18 cellular contexts compared by ENCODE assay signal in genomic region chrX:48512371-48512935, GRCh38. TPM values are rescaled to one million over a fixed set of nuclear protein-coding genes. Genes with fewer than 3 reads are reported as not detected.
DNase-seq lines count a peak whose midpoint lies in the region; ATAC-seq, FAIRE-seq and TF ChIP-seq lines count a peak whose summit lies in the region.
"Had no signal": no experiment of that assay in that cellular context is flagged by ENCODE, and none has a peak within 500 bp of the region (broad histone marks: within the 10 kb centered on the region; RNA-seq: fewer than 3 reads in every experiment).

No MANE protein-coding gene starts in this region.

- H3K4me3 ChIP-seq in RWPE2 (ENCODE audit: severe bottlenecking) (no peak overlapping the region), kidney (ENCODE audit: low read length in 2 of 2) (no peak overlapping the region), spleen (no peak overlapping the region)
- H3K4me3 ChIP-seq: BLaER1, GM23248 had no signal

- TF ChIP-seq CTCF in RWPE2 (IDR thresholded peaks at IDR 0.05; ENCODE audit: poor library complexity, severe bottlenecking) (no peak), kidney (IDR thresholded peaks at IDR 0.05; ENCODE audit: borderline replicate concordance, extremely low read depth, insufficient read depth) (no peak), spleen (IDR thresholded peaks at IDR 0.05 in 8 of 11, conservative IDR thresholded peaks at IDR 0.05 in 3 of 11) (no peak)

- no peaks in the 10 kb centered on the region for H3K27me3 Mint-ChIP-seq in T-helper 1 cell treated with Interleukin-12 subunit alpha and Interleukin-12 subunit beta and Interleukin-4 antibody, amounts not matched to agents 30 μg/mL and 1 μg/mL, for 36 hours (ENCODE audit: low read depth)
- H3K27me3 Mint-ChIP-seq: CD8-positive, alpha-beta memory T cell had no signal

- no peak for TF ChIP-seq POLR2A in spleen (IDR thresholded peaks at IDR 0.05)

- peaks cover 15% of the 10 kb centered on the region for H3K36me3 Mint-ChIP-seq in T-helper 1 cell treated with Interleukin-12 subunit alpha and Interleukin-12 subunit beta and Interleukin-4 antibody, amounts not matched to agents 30 μg/mL and 1 μg/mL, for 36 hours (ENCODE audit: low read depth)

- 86 to 98% (median 96%) methylated on average over 7 to 20 of the region's 20 CpGs for WGBS in spleen, 5 donors

- H3K4me3 Mint-ChIP-seq in T-helper 1 cell treated with Interleukin-12 subunit alpha and Interleukin-12 subunit beta and Interleukin-4 antibody, amounts not matched to agents 30 μg/mL and 1 μg/mL, for 36 hours, result no peak overlapping the region

- peak overlapping the region; percentile 57 for H3K27ac Mint-ChIP-seq in T-helper 1 cell treated with Interleukin-12 subunit alpha and Interleukin-12 subunit beta and Interleukin-4 antibody, amounts not matched to agents 30 μg/mL and 1 μg/mL, for 36 hours

- H3K36me3 ChIP-seq in RWPE2 (ENCODE audit: low read depth), result peaks cover 41% of the 10 kb centered on the region
- H3K36me3 ChIP-seq in kidney (ENCODE audit: control insufficient read depth in 1 of 2, insufficient read depth in 2 of 2, low read length in 2 of 2), result no peaks in the 10 kb centered on the region
- H3K36me3 ChIP-seq in spleen, result peaks cover 0 to 39% (median 1%) of the 10 kb centered on the region in 6 donors

- H3K9ac ChIP-seq in kidney (ENCODE audit: low read length in 2 of 2), result no peak overlapping the region
- H3K9ac ChIP-seq: BLaER1, GM23248 had no signal

- H3K27ac ChIP-seq in RWPE2 (ENCODE audit: poor library complexity, severe bottlenecking) (peak overlapping the region; percentile 28), kidney (ENCODE audit: low read depth in 2 of 2, low read length in 2 of 2) (no peak overlapping the region), spleen (no peak overlapping the region)
- H3K27ac ChIP-seq: 22Rv1, BLaER1, GM23248, HL-60 had no signal

- DNase-seq in T-helper 1 cell (no peak), RWPE2 (ENCODE audit: low spot score) (no peak), kidney (peak; percentile 52), spleen (peak; percentile 67), NCI-H2107 treated with DMSO at 0.1 percent for 48 hours (lab: John Stamatoyannopoulos, UW; ENCODE audit: unreplicated experiment) (no peak)
- DNase-seq: AML-193; CD8-positive, alpha-beta memory T cell; DMS53; GF-D8; GM23248 had no signal

- H3K9me3 Mint-ChIP-seq in T-helper 1 cell treated with Interleukin-12 subunit alpha and Interleukin-12 subunit beta and Interleukin-4 antibody, amounts not matched to agents 30 μg/mL and 1 μg/mL, for 36 hours, result no peaks in the 10 kb centered on the region
- H3K9me3 Mint-ChIP-seq: CD8-positive, alpha-beta memory T cell had no signal

- H3K27me3 ChIP-seq in RWPE2 (ENCODE audit: insufficient read depth, poor library complexity, severe bottlenecking) (no peaks in the 10 kb centered on the region), spleen (replicated peaks in 1 of 7) (no peaks in the 10 kb centered on the region)

- no peak for FAIRE-seq in kidney (lab: Jason Lieb, UNC)
- FAIRE-seq: H54 had no signal

- ATAC-seq in RWPE2 (ENCODE audit: low read depth) (no peak), GM18907 (IDR thresholded peaks at IDR 0.05; ENCODE audit: unreplicated experiment) (no peak), HG02938 (IDR thresholded peaks at IDR 0.05; ENCODE audit: unreplicated experiment) (no peak)
- ATAC-seq: HCT116 had no signal

- peaks cover 26% of the 10 kb centered on the region for H3K4me1 Mint-ChIP-seq in T-helper 1 cell treated with Interleukin-12 subunit alpha and Interleukin-12 subunit beta and Interleukin-4 antibody, amounts not matched to agents 30 μg/mL and 1 μg/mL, for 36 hours (ENCODE audit: low read depth)

- H3K9me3 ChIP-seq in RWPE2 (ENCODE audit: severe bottlenecking), result no peaks in the 10 kb centered on the region
- H3K9me3 ChIP-seq in kidney (ENCODE audit: control insufficient read depth in 1 of 2, low read length in 2 of 2), result no peaks in the 10 kb centered on the region
- H3K9me3 ChIP-seq in spleen, result no peaks in the 10 kb centered on the region
- H3K9me3 ChIP-seq: BLaER1 had no signal

- H3K4me1 ChIP-seq in RWPE2 (ENCODE audit: insufficient read depth, poor library complexity, severe bottlenecking) (peaks cover 10% of the 10 kb centered on the region), kidney (ENCODE audit: control insufficient read depth in 1 of 2, insufficient read depth in 1 of 2, low read depth in 1 of 2, low read length in 2 of 2) (peaks cover 5% of the 10 kb centered on the region in 2 donors), spleen (peaks cover 0 to 18% (median 8%) of the 10 kb centered on the region in 6 donors)

- intact Hi-C loops in kidney (cut with DNase I), result no loop called here
- intact Hi-C loops in spleen (cut with DNase I; ENCODE audit: low total_unique reads), result no loop called here

RNA-seq across cellular contexts. Expression of gene PORCN, which starts 3.7 kb away (rescaled TPM):
- total RNA-seq in kidney (8.9 TPM), spleen (10 to 100 TPM in 5 of 7 donors, 1 to 10 TPM in 2; 9.8 to 20.8 (median 14.2) TPM)
- polyA plus RNA-seq in kidney (ENCODE audit: insufficient read depth, low read depth, low replicate concordance) (11.7 TPM), spleen (1 to 10 TPM; 5.0 to 8.8 (median 7.3) TPM)

RNA-seq across cellular contexts. Expression of gene EBP, which starts 9.2 kb away (rescaled TPM):
- total RNA-seq in kidney, result 33.8 TPM
- 164 TPM for polyA plus RNA-seq in kidney (ENCODE audit: insufficient read depth, low read depth, low replicate concordance)
- 10 to 100 TPM; 25.1 to 36.3 (median 32.0) TPM for total RNA-seq in spleen
- 10 to 100 TPM; 46.4 to 62.3 (median 57.8) TPM for polyA plus RNA-seq in spleen

RNA-seq across cellular contexts. Expression of gene TBC1D25, which starts 27.1 kb away (rescaled TPM):
- total RNA-seq in kidney (16.3 TPM), spleen (10 to 100 TPM; 12.4 to 19.1 (median 16.2) TPM)
- polyA plus RNA-seq in kidney (ENCODE audit: insufficient read depth, low read depth, low replicate concordance) (6.0 TPM), spleen (1 to 10 TPM; 4.0 to 8.3 (median 6.1) TPM)

RNA-seq across cellular contexts. Expression of gene FTSJ1, which starts 36.5 kb away (rescaled TPM):
- total RNA-seq in kidney, result 33.9 TPM
- 30.6 TPM for polyA plus RNA-seq in kidney (ENCODE audit: insufficient read depth, low read depth, low replicate concordance)
- total RNA-seq in spleen, result 10 to 100 TPM; 27.1 to 58.6 (median 38.5) TPM
- polyA plus RNA-seq in spleen, result 10 to 100 TPM; 36.6 to 47.4 (median 41.0) TPM

RNA-seq across cellular contexts. Expression of gene SLC38A5, which starts 42.4 kb away (rescaled TPM):
- total RNA-seq in kidney, result 8.3 TPM
- polyA plus RNA-seq in kidney (ENCODE audit: insufficient read depth, low read depth, low replicate concordance), result 2.9 TPM
- 10 to 100 TPM; 11.3 to 57.4 (median 21.1) TPM for total RNA-seq in spleen
- 10 to 100 TPM; 20.2 to 30.4 (median 23.5) TPM for polyA plus RNA-seq in spleen

Comparison
In these comparisons a context has a peak if more than half of its experiments do, and no peak if none do; other contexts are left out.
1. DNase-seq: peak in kidney (single experiment) and spleen (single experiment); none in T-helper 1 cell (0 of 5), RWPE2 (single experiment) and NCI-H2107 treated with DMSO at 0.1 percent for 48 hours (single experiment).